In the genomic region with DNA sequence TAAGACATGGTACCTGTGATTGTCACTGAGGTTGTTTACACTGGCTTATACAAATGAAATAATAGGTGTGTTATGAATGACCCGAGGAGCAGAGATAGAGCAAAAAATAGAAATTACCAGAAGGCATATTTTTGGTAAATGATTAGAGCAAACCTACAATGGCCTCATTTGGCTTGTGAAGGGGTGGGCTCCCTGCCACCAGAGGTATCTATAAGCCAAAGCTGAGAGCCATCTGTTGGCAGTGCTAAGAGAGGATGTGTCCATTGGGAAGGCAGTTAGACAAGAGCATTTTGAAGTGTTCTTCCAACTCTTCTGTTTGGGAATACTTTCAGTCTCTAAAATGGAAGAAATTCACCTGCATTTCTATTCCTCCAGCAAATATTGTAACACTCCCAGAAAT, we compare ENCODE assay signal across 17 cellular contexts. TPM values are rescaled to one million over a fixed set of nuclear protein-coding genes. Genes with fewer than 3 reads are reported as not detected.
"Had no signal": no experiment of that assay in that cellular context is flagged by ENCODE, and none has a peak within 500 bp of the region (broad histone marks: within the 10 kb centered on the region; RNA-seq: fewer than 3 reads in every experiment).

No MANE protein-coding gene starts in this region.

- ATAC-seq: activated naive CD8-positive, alpha-beta T cell treated with anti-CD3 and anti-CD28 coated beads, Interleukin-2, amount 50 U/mL, for 24 hours had no signal

- H3K27me3 ChIP-seq: ascending aorta, neural progenitor cell, ovary, transverse colon had no signal

- H3K27ac Mint-ChIP-seq: activated naive CD8-positive, alpha-beta T cell treated with anti-CD3 and anti-CD28 coated beads, Interleukin-2, amount 50 U/mL, for 24 hours; dendritic cell treated with granulocyte-macrophage colony-stimulating factor and Interleukin-4, amounts not matched to agents 40 ng/mL and 50 ng/mL, for 4 days had no signal

- H3K4me1 Mint-ChIP-seq: activated naive CD8-positive, alpha-beta T cell treated with anti-CD3 and anti-CD28 coated beads, Interleukin-2, amount 50 U/mL, for 24 hours had no signal

- H3K4me3 Mint-ChIP-seq: activated naive CD8-positive, alpha-beta T cell treated with anti-CD3 and anti-CD28 coated beads, Interleukin-2, amount 50 U/mL, for 24 hours; dendritic cell treated with granulocyte-macrophage colony-stimulating factor and Interleukin-4, amounts not matched to agents 40 ng/mL and 50 ng/mL, for 4 days; neural progenitor cell had no signal

- H3K9me3 ChIP-seq: ascending aorta, ovary, SK-N-SH, transverse colon had no signal

- H3K4me1 ChIP-seq: neural progenitor cell, transverse colon had no signal

- FAIRE-seq: kidney had no signal

- H3K36me3 ChIP-seq: ascending aorta, neural progenitor cell, ovary, transverse colon had no signal

- H3K9ac ChIP-seq: neural progenitor cell, SK-N-SH had no signal

- H3K4me3 ChIP-seq: ascending aorta, neural progenitor cell, ovary, transverse colon had no signal

- DNase-seq: activated CD4-positive, alpha-beta T cell treated with anti-CD3 and anti-CD28 coated beads, Interleukin-2, amount 50 U/mL, for 4 hours; activated CD4-positive, CD25-positive, alpha-beta regulatory T cell treated with anti-CD3 and anti-CD28 coated beads, Interleukin-2, amount 50 U/mL, for 72 hours; activated naive CD4-positive, alpha-beta T cell treated with Interleukin-2 at 50 U/mL for 16 hours; activated naive CD8-positive, alpha-beta T cell treated with anti-CD3 and anti-CD28 coated beads, Interleukin-2, amount 50 U/mL, for 24 hours; erythroblast; kidney; ovary; retina; SK-N-SH; stimulated activated CD4-positive, alpha-beta T cell treated with anti-CD3 and anti-CD28 coated beads, Interleukin-4, amount 100 ng/mL, for 4 hours; T-helper 2 cell; transverse colon had no signal

- H3K9me3 Mint-ChIP-seq: activated naive CD8-positive, alpha-beta T cell treated with anti-CD3 and anti-CD28 coated beads, Interleukin-2, amount 50 U/mL, for 24 hours; dendritic cell treated with granulocyte-macrophage colony-stimulating factor and Interleukin-4, amounts not matched to agents 40 ng/mL and 50 ng/mL, for 4 days; neural progenitor cell had no signal

- H3K27ac ChIP-seq: ascending aorta, neural progenitor cell, ovary had no signal

RNA-seq across cellular contexts. Expression of gene NIPAL4, which starts 10.6 kb away (rescaled TPM):
- total RNA-seq: ascending aorta, kidney, liver, mesenteric fat pad had no signal
- polyA plus RNA-seq: liver, ovary had no signal
